1 cellular context compared by ENCODE assay signal in the genomic region with DNA sequence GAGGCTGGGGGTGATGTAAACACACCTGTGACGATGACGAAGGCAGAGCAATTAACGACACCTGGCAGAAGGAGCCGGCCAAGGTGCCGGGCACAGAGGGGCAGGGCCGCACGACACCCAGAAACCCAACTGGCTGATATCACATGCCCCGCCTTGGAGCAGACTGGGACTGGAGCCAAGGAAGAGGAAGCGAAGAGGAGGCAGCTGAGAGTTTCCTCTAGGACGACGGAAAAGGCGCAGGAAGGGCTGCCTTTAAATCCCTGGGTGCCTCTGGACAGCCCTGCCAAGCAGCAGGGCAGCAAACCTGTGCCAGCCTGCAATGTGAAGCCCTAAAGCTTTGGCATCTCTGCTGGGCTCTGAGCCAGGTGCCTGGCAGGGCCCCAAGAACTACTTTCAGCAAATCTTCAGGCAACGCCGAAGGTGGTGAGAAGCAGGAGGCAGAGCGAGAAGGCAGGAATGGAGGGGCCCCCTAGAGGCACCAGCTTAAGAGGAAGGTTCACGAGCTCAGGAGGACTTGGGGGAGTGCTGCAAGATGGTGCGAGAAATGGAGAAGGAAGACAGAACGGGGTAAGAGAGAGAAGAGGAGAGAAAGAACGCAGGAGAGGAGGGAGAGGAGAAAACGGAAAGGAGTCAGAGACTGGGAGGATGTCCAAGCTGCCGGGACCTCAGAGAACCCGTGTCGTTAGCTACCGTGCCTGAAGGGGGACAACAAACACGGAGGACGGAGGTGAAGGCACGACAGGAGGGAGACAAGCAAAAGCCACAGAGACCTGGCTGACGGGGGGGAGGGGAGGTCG.
TF ChIP-seq lines count a peak whose summit lies in the region.

No MANE protein-coding gene starts in this region.

TF ChIP-seq in H1, 55 proteins besides CTCF, POLR2A, EP300 and RAD21:
- TF ChIP-seq, protein P1, sequence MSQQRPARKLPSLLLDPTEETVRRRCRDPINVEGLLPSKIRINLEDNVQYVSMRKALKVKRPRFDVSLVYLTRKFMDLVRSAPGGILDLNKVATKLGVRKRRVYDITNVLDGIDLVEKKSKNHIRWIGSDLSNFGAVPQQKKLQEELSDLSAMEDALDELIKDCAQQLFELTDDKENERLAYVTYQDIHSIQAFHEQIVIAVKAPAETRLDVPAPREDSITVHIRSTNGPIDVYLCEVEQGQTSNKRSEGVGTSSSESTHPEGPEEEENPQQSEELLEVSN (IDR thresholded peaks at IDR 0.05), result no peak
- TF ChIP-seq SUZ12 (IDR thresholded peaks at IDR 0.05; ENCODE audit: low read length) (no peak), CREB1 (IDR thresholded peaks at IDR 0.05) (0 out of 2 replicates have a peak, but pooled peaks have one; percentile 16)
